In genomic region chr11:3144296-3145205, GRCh38 we compare ENCODE assay signal across 25 cellular contexts.
"Had no signal": no experiment of that assay in that cellular context is flagged by ENCODE, and none has a peak within 500 bp of the region (broad histone marks: within the 10 kb centered on the region; RNA-seq: fewer than 3 reads in every experiment).

No MANE protein-coding gene starts in this region.

- FAIRE-seq: RCC 7860 had no signal

- DNase-seq: activated CD4-positive, alpha-beta T cell treated with anti-CD3 and anti-CD28 coated beads for 48 hours; activated CD4-positive, alpha-beta T cell treated with anti-CD3 and anti-CD28 coated beads, Interleukin-2, amount 50 U/mL, for 4 hours; activated CD4-positive, CD25-positive, alpha-beta regulatory T cell treated with anti-CD3 and anti-CD28 coated beads, Interleukin-2, amount 50 U/mL, for 72 hours; activated CD8-positive, alpha-beta memory T cell treated with anti-CD3 and anti-CD28 coated beads, Interleukin-2, amount 50 U/mL, for 48 hours; activated CD8-positive, alpha-beta T cell treated with anti-CD3 and anti-CD28 coated beads, Interleukin-2, amount 10 ng/mL, durations not matched to agents 7 days and 5 days; activated effector memory CD4-positive, alpha-beta T cell treated with anti-CD3 and anti-CD28 coated beads, Interleukin-2, amount 50 U/mL, for 16 hours; activated naive CD4-positive, alpha-beta T cell treated with Interleukin-2 at 50 U/mL for 16 hours; activated naive CD8-positive, alpha-beta T cell treated with anti-CD3 and anti-CD28 coated beads, Interleukin-2, amount 50 U/mL, for 24 hours; activated T-cell treated with anti-CD3 and anti-CD28 coated beads, Interleukin-2, amount 50 U/mL, for 4 hours; amniotic stem cell; Kasumi-1; KBM-7; NCI-H1092; NCI-H1417 treated with DMSO at 0.1 percent for 48 hours; NCI-H1694; NCI-H2029; NCI-H345; NCI-H510A; NCI-H526 treated with DMSO at 0.1 percent for 48 hours; NCI-H82; PC-3; SHP77 treated with DMSO at 0.1 percent for 48 hours; T-helper 9 cell had no signal

- H3K27me3 ChIP-seq: ascending aorta had no signal

- H3K4me3 ChIP-seq: ascending aorta had no signal

- H3K9me3 ChIP-seq: ascending aorta had no signal
